In the genomic region with DNA sequence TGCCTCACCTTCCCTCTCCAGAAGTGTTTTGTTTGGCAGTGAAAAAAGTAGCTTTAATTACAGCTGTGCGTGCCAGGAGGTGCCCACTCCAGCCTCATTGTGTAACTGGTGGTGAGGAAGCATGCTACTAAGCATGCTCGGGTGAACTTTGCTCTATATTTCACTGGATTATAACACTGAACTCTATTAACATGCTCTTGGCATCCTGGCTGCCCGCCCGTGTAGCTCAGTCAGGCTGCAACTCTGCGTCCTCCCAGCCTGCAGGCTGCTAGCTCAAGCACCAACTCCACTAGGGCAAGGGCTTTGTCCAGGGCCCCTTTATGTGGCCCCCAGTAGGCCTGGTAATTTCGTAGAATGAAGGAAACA, we compare ENCODE assay signal across 2 cellular contexts.
TF ChIP-seq lines count a peak whose summit lies in the region.

No MANE protein-coding gene starts in this region.

TF ChIP-seq in endothelial cell of umbilical vein, 7 proteins besides CTCF, POLR2A, EP300 and RAD21:
- no peak for TF ChIP-seq MYC (IDR thresholded peaks at IDR 0.05; ENCODE audit: low read depth, low read length)
- no peak for TF ChIP-seq EZH2 (IDR thresholded peaks at IDR 0.05; ENCODE audit: borderline replicate concordance, low read depth, low read length, severe bottlenecking)
- no peak for TF ChIP-seq POLR2AphosphoS5 (IDR thresholded peaks at IDR 0.05; ENCODE audit: insufficient read depth, low read depth, low read length)
- no peak for TF ChIP-seq JUN (IDR thresholded peaks at IDR 0.05; ENCODE audit: borderline replicate concordance, insufficient read depth, insufficient read length, low read depth)
- no peak for TF ChIP-seq GATA2 (IDR thresholded peaks at IDR 0.05; ENCODE audit: insufficient read depth, insufficient read length, low read depth, low read length)
- TF ChIP-seq, protein P1, sequence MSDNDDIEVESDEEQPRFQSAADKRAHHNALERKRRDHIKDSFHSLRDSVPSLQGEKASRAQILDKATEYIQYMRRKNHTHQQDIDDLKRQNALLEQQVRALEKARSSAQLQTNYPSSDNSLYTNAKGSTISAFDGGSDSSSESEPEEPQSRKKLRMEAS (IDR thresholded peaks at IDR 0.05; ENCODE audit: insufficient read depth, insufficient read length), result no peak
- no peak for TF ChIP-seq FOS (IDR thresholded peaks at IDR 0.05; ENCODE audit: borderline replicate concordance, insufficient read depth, low read length)

TF ChIP-seq in GM23338, 12 proteins besides CTCF, POLR2A, EP300 and RAD21:
- no peak for TF ChIP-seq STAT1 (IDR thresholded peaks at IDR 0.05; ENCODE audit: unreplicated experiment)
